In genomic region chr9:99660191-99660636, GRCh38 we compare ENCODE assay signal across 1 cellular context.
TF ChIP-seq lines count a peak whose summit lies in the region.

No MANE protein-coding gene starts in this region.

TF ChIP-seq in GM12878, 131 proteins besides CTCF, POLR2A, EP300 and RAD21 (continued from another document and continues in another):
- TF ChIP-seq NKRF (conservative IDR thresholded peaks at IDR 0.05) (no peak), ZBTB4 (CRISPR knock-in tag; IDR thresholded peaks at IDR 0.05) (peak; percentile 57; the same call in 1 of the 2 replicates), IRF3 (IDR thresholded peaks at IDR 0.05) (no peak), ZNF687 (IDR thresholded peaks at IDR 0.05) (peak; percentile 99), TARDBP (IDR thresholded peaks at IDR 0.05; ENCODE audit: borderline replicate concordance) (peak; percentile 64; the same call in 1 of the 2 replicates), ATF2 (IDR thresholded peaks at IDR 0.05; ENCODE audit: low read length) (peak; percentile 99), YBX1 (IDR thresholded peaks at IDR 0.05) (no peak), SMC3 (IDR thresholded peaks at IDR 0.05; ENCODE audit: borderline replicate concordance, low read length) (peak; percentile 33; the same call in 1 of the 2 replicates), SKIL (IDR thresholded peaks at IDR 0.05; ENCODE audit: low read depth, poor library complexity, severe bottlenecking) (peak; percentile 94), FOXM1 (IDR thresholded peaks at IDR 0.05; ENCODE audit: low read depth, low read length) (peak; percentile 97), RUNX3 (IDR thresholded peaks at IDR 0.05; ENCODE audit: low read length) (peak; percentile 93), LARP7 (IDR thresholded peaks at IDR 0.05) (peak; percentile 27; the same call in 1 of the 2 replicates), CBX5 (IDR thresholded peaks at IDR 0.05; ENCODE audit: low read depth) (peak; percentile 85), MYC (IDR thresholded peaks at IDR 0.05; ENCODE audit: insufficient read depth, insufficient read length, insufficient replicate concordance, low read length, severe bottlenecking) (no peak), CREB1 (IDR thresholded peaks at IDR 0.05; ENCODE audit: low read depth) (peak; percentile 99), RB1 (IDR thresholded peaks at IDR 0.05; ENCODE audit: borderline replicate concordance) (no peak), RELB (IDR thresholded peaks at IDR 0.05; ENCODE audit: low read depth) (peak; percentile 88; the same call in 1 of the 2 replicates), HDGF (IDR thresholded peaks at IDR 0.05) (no peak; the same call in 1 of the 2 replicates), HDAC6 (IDR thresholded peaks at IDR 0.05; ENCODE audit: unreplicated experiment) (no peak), NR2C1 (IDR thresholded peaks at IDR 0.05) (no peak), USF2 (IDR thresholded peaks at IDR 0.05; ENCODE audit: borderline replicate concordance, low read depth, low read length) (peak; percentile 66; the same call in 1 of the 2 replicates), BCL11A (IDR thresholded peaks at IDR 0.05; ENCODE audit: low read depth, low read length) (peak; percentile 98), STAT3 (IDR thresholded peaks at IDR 0.05; ENCODE audit: low read depth, low read length) (peak; percentile 50; the same call in 1 of the 2 replicates), CUX1 (IDR thresholded peaks at IDR 0.05; ENCODE audit: insufficient replicate concordance, low read depth, low read length) (no peak), BMI1 (IDR thresholded peaks at IDR 0.05; ENCODE audit: borderline replicate concordance) (peak; percentile 77), IRF4 (IDR thresholded peaks at IDR 0.05; ENCODE audit: low read depth, low read length) (peak; percentile 97), BACH1 (IDR thresholded peaks at IDR 0.05; ENCODE audit: borderline replicate concordance) (peak; percentile 88; the same call in 1 of the 2 replicates), CBFB (IDR thresholded peaks at IDR 0.05; ENCODE audit: low read depth) (0 out of 2 replicates have a peak, but pooled peaks have one; percentile 39), POU2F2 (IDR thresholded peaks at IDR 0.05; ENCODE audit: borderline replicate concordance, low read depth, low read length) (peak; percentile 77; the same call in 1 of the 3 replicates), SP1 (IDR thresholded peaks at IDR 0.05; ENCODE audit: low read depth, low read length) (peak; percentile 35), ESRRA (IDR thresholded peaks at IDR 0.05; ENCODE audit: low read length) (0 out of 2 replicates have a peak, but pooled peaks have one; percentile 43)
